In genomic region chr4:1950369-1950768, GRCh38 we compare ENCODE assay signal across 23 cellular contexts. TPM values are rescaled to one million over a fixed set of nuclear protein-coding genes. Genes with fewer than 3 reads are reported as not detected.
DNase-seq lines count a peak whose midpoint lies in the region; ATAC-seq, FAIRE-seq and TF ChIP-seq lines count a peak whose summit lies in the region.
"Had no signal": no experiment of that assay in that cellular context is flagged by ENCODE, and none has a peak within 500 bp of the region (broad histone marks: within the 10 kb centered on the region; RNA-seq: fewer than 3 reads in every experiment).

No MANE protein-coding gene starts in this region.

- no peaks in the 10 kb centered on the region for H3K27me3 ChIP-seq in GM23338 (ENCODE audit: insufficient read depth)
- no peaks in the 10 kb centered on the region for H3K27me3 ChIP-seq in endothelial cell of umbilical vein (ENCODE audit: control insufficient read depth in 2 of 2, insufficient read depth in 2 of 2, low read length in 2 of 2)
- H3K27me3 ChIP-seq in left lung = no peaks in the 10 kb centered on the region
- H3K27me3 ChIP-seq in upper lobe of right lung = no peaks in the 10 kb centered on the region
- H3K27me3 ChIP-seq: BLaER1 treated with 17β-estradiol and CSF1 and Interleukin-3, amounts not matched to agents 10 nM and 100 nM had no signal

- in situ Hi-C loops in GM13977 (cut with MboI; ENCODE audit: low pct_unique_long_range_greater_than_20kb, low sequenced_read_pairs, unreplicated experiment) = no loop called here

- no TSS peak for BruUV-seq in endothelial cell of umbilical vein (replicated peaks; lab: Mats Ljungman, UMichigan)

- no peak for TF ChIP-seq CTCF in GM23338 (conservative IDR thresholded peaks at IDR 0.05; ENCODE audit: low read depth in 2 of 2)
- TF ChIP-seq CTCF in endothelial cell of umbilical vein (IDR thresholded peaks at IDR 0.05; ENCODE audit: extremely low read depth in 1 of 2, insufficient read depth in 1 of 2, low read depth in 1 of 2, low read length in 2 of 2) = no peak
- TF ChIP-seq CTCF in left lung (IDR thresholded peaks at IDR 0.05) = no peak
- TF ChIP-seq CTCF in upper lobe of right lung (IDR thresholded peaks at IDR 0.05) = no peak
- TF ChIP-seq CTCF in GM13977 (IDR thresholded peaks at IDR 0.05; ENCODE audit: extremely low read depth, insufficient read depth, missing control alignments) = no peak

- H3K27me3 Mint-ChIP-seq in GM23338 (ENCODE audit: insufficient read depth, low read depth, poor library complexity) = peaks cover 2% of the 10 kb centered on the region
- H3K27me3 Mint-ChIP-seq: B cell; CD4-positive, alpha-beta T cell had no signal

- H3K9me3 Mint-ChIP-seq in GM23338 = no peaks in the 10 kb centered on the region
- H3K9me3 Mint-ChIP-seq: CD4-positive, alpha-beta T cell; CD8-positive, alpha-beta T cell had no signal

- no peaks in the 10 kb centered on the region for H3F3A ChIP-seq in GM23338 (replicated peaks; ENCODE audit: low read depth)

- H3K27ac ChIP-seq in GM23338 (ENCODE audit: low read depth) (peak overlapping the region; percentile 59; the same call in 1 of the 2 replicates), endothelial cell of umbilical vein (ENCODE audit: insufficient read depth, low read depth, low read length) (no peak overlapping the region), left lung (no peak overlapping the region), upper lobe of right lung (no peak overlapping the region)
- H3K27ac ChIP-seq: 22Rv1; A549; BLaER1 treated with 17β-estradiol and CSF1 and Interleukin-3, amounts not matched to agents 10 nM and 100 nM; C4-2B had no signal

- no peaks in the 10 kb centered on the region for H3K9me3 ChIP-seq in endothelial cell of umbilical vein (replicated peaks; ENCODE audit: control insufficient read depth, insufficient read depth, low read length)
- no peaks in the 10 kb centered on the region for H3K9me3 ChIP-seq in left lung
- H3K9me3 ChIP-seq in upper lobe of right lung = no peaks in the 10 kb centered on the region
- H3K9me3 ChIP-seq: A549; BLaER1 treated with 17β-estradiol and CSF1 and Interleukin-3, amounts not matched to agents 10 nM and 100 nM; Caco-2 had no signal

- peak; percentile 50 for FAIRE-seq in endothelial cell of umbilical vein (lab: Jason Lieb, UNC)
- FAIRE-seq: A549, D721Med, G401.6, GM12891, GM18507 had no signal

- dilution Hi-C loops in endothelial cell of umbilical vein (cut with MboI; ENCODE audit: extremely low pct_ligation_motif_present, low sequenced_read_pairs) = no loop called here

- no peak overlapping the region for H3K4me3 ChIP-seq in GM23338
- no peak overlapping the region for H3K4me3 ChIP-seq in endothelial cell of umbilical vein (replicated peaks in 1 of 3; ENCODE audit: insufficient read depth in 1 of 3, low read depth in 1 of 3, low read length in 3 of 3)
- H3K4me3 ChIP-seq in left lung = no peak overlapping the region
- H3K4me3 ChIP-seq in upper lobe of right lung = no peak overlapping the region
- H3K4me3 ChIP-seq: A549; BLaER1 treated with 17β-estradiol and CSF1 and Interleukin-3, amounts not matched to agents 10 nM and 100 nM had no signal

- H3K36me3 ChIP-seq in GM23338 (ENCODE audit: insufficient read depth) = no peaks in the 10 kb centered on the region
- peaks cover 7 to 26% of the 10 kb centered on the region in 2 experiments for H3K36me3 ChIP-seq in endothelial cell of umbilical vein (ENCODE audit: control insufficient read depth in 2 of 2, extremely low read depth in 1 of 2, insufficient read depth in 2 of 2, low read length in 2 of 2)
- peaks cover 0 to 47% of the 10 kb centered on the region in 2 donors for H3K36me3 ChIP-seq in left lung
- peaks cover 25% of the 10 kb centered on the region for H3K36me3 ChIP-seq in upper lobe of right lung

- CTCF ChIA-PET in endothelial cell of umbilical vein (lab: Charles Lee) = no interaction called here

- DNase-seq in GM23338 (ENCODE audit: low spot score) (no peak), endothelial cell of umbilical vein (ENCODE audit: low read depth, low spot score) (no peak), left lung (no peak), upper lobe of right lung (no peak), GM13977 (ENCODE audit: low spot score) (no peak), NCI-H2171 (lab: John Stamatoyannopoulos, UW) (no peak)
- DNase-seq: AML-193; Caco-2; Calu3; CD4-positive, alpha-beta T cell; CD8-positive, alpha-beta T cell; DMS79 treated with DMSO at 0.1 percent for 48 hours; GF-D8 had no signal

- peaks cover 29% of the 10 kb centered on the region; the same call in 2 of the 3 replicates for H3K36me3 Mint-ChIP-seq in GM23338 (ENCODE audit: low read depth)

- no peaks in the 10 kb centered on the region for H3K9me2 ChIP-seq in GM23338 (ENCODE audit: insufficient read depth)

- H4K20me1 ChIP-seq in GM23338 (replicated peaks; ENCODE audit: insufficient read depth) (peaks cover 23% of the 10 kb centered on the region; the same call in 1 of the 2 replicates), endothelial cell of umbilical vein (replicated peaks; ENCODE audit: control insufficient read depth, extremely low read depth, insufficient read depth, low read length) (no peaks in the 10 kb centered on the region)

- H3K4me1 ChIP-seq in GM23338 (ENCODE audit: insufficient read depth) = no peaks in the 10 kb centered on the region
- no peaks in the 10 kb centered on the region for H3K4me1 ChIP-seq in endothelial cell of umbilical vein (ENCODE audit: control insufficient read depth, extremely low read depth, insufficient read depth, low read length)
- no peaks in the 10 kb centered on the region for H3K4me1 ChIP-seq in left lung
- no peaks in the 10 kb centered on the region for H3K4me1 ChIP-seq in upper lobe of right lung
- H3K4me1 ChIP-seq: A549; BLaER1 treated with 17β-estradiol and CSF1 and Interleukin-3, amounts not matched to agents 10 nM and 100 nM; Caco-2 had no signal

- ATAC-seq in GM23338 = no peak
- peak; percentile 8 for ATAC-seq in left lung
- ATAC-seq in upper lobe of right lung = peak; percentile 19
- ATAC-seq in HG02588 (IDR thresholded peaks at IDR 0.05; ENCODE audit: unreplicated experiment) = no peak
- ATAC-seq: A549; CD8-positive, alpha-beta T cell had no signal

- H3K4me1 Mint-ChIP-seq in GM23338 = no peaks in the 10 kb centered on the region
- H3K4me1 Mint-ChIP-seq: B cell had no signal

- H2AFZ ChIP-seq in GM23338 (no peak overlapping the region), endothelial cell of umbilical vein (ENCODE audit: low read depth, low read length) (no peak overlapping the region)

- TF ChIP-seq POLR2A in endothelial cell of umbilical vein (IDR thresholded peaks at IDR 0.05; ENCODE audit: low read depth, low read length) = no peak

- no peak overlapping the region for H3K4me3 Mint-ChIP-seq in GM23338
- H3K4me3 Mint-ChIP-seq: B cell; CD4-positive, alpha-beta T cell; CD8-positive, alpha-beta T cell had no signal

- no peaks in the 10 kb centered on the region for H3K9me1 ChIP-seq in endothelial cell of umbilical vein (replicated peaks; ENCODE audit: control insufficient read depth, extremely low read depth, insufficient read depth, low read length)

- H3K79me2 ChIP-seq in GM23338 (replicated peaks; ENCODE audit: insufficient read depth) = no peaks in the 10 kb centered on the region; the same call in 1 of the 2 replicates
- H3K79me2 ChIP-seq in endothelial cell of umbilical vein (ENCODE audit: control insufficient read depth, insufficient read depth, low read length) = peaks cover 15% of the 10 kb centered on the region

- intact Hi-C loops in endothelial cell of umbilical vein (cut with micrococcal nuclease) = no loop called here
- intact Hi-C loops in left lung (cut with DNase I) = no loop called here
- intact Hi-C loops in upper lobe of right lung (cut with DNase I) = no loop called here

- no peak overlapping the region for H3K27ac Mint-ChIP-seq in GM23338
- H3K27ac Mint-ChIP-seq: B cell; CD4-positive, alpha-beta T cell; CD8-positive, alpha-beta T cell had no signal

- H3K9ac ChIP-seq in endothelial cell of umbilical vein (replicated peaks; ENCODE audit: extremely low read depth, insufficient read depth, low read length) = no peak overlapping the region
- H3K9ac ChIP-seq: BLaER1 treated with 17β-estradiol and CSF1 and Interleukin-3, amounts not matched to agents 10 nM and 100 nM had no signal

- POLR2A ChIA-PET in endothelial cell of umbilical vein (lab: Charles Lee) = no interaction called here

- H3K4me2 ChIP-seq in GM23338 (no peak overlapping the region), endothelial cell of umbilical vein (ENCODE audit: insufficient read depth, low read length) (no peak overlapping the region)
- H3K4me2 ChIP-seq: A549; BLaER1 treated with 17β-estradiol and CSF1 and Interleukin-3, amounts not matched to agents 10 nM and 100 nM had no signal

TF ChIP-seq in GM23338, 12 proteins besides CTCF, POLR2A, EP300 and RAD21:
- no peak for TF ChIP-seq ZNF114 (CRISPR knock-in tag; IDR thresholded peaks at IDR 0.05)

TF ChIP-seq in endothelial cell of umbilical vein, 7 proteins besides CTCF, POLR2A, EP300 and RAD21:
- TF ChIP-seq MAX (IDR thresholded peaks at IDR 0.05; ENCODE audit: insufficient read depth, insufficient read length) = no peak
- TF ChIP-seq GATA2 (IDR thresholded peaks at IDR 0.05; ENCODE audit: insufficient read depth, insufficient read length, low read depth, low read length) = no peak
- TF ChIP-seq JUN (IDR thresholded peaks at IDR 0.05; ENCODE audit: borderline replicate concordance, insufficient read depth, insufficient read length, low read depth) = no peak
- no peak for TF ChIP-seq MYC (IDR thresholded peaks at IDR 0.05; ENCODE audit: low read depth, low read length)
TF ChIP-seq in endothelial cell of umbilical vein: peak in this region for 0.

RNA-seq across cellular contexts. Expression of gene NELFA, which starts 58.4 kb away (rescaled TPM):
- 60.8 and 62.8 TPM in 2 replicates for total RNA-seq in GM23338 (2014; rRNA removed; shearing (Covaris generic))
- 62.2 and 63.3 TPM in 2 replicates for polyA plus RNA-seq in GM23338 (2016; fragmentation: Nextera tagmentation; extraction: Ambion mirVana)
- 27.3 and 30.3 TPM in 2 replicates for total RNA-seq in endothelial cell of umbilical vein
- 22.8 and 23.5 TPM in 2 replicates for polyA plus RNA-seq in endothelial cell of umbilical vein
- 13.5 and 17.8 TPM in 2 replicates for polyA plus RNA-seq in endothelial cell of umbilical vein (2011; cell fraction: cytosol; rRNA removed)
- 27.8 and 28.5 TPM in 2 replicates for polyA plus RNA-seq in endothelial cell of umbilical vein (2011; cell fraction: nucleus; rRNA removed)
- polyA plus RNA-seq in endothelial cell of umbilical vein (2012) = 14.1 and 17.7 TPM in 2 replicates
- 9.7 and 11.4 TPM in 2 replicates for polyA minus RNA-seq in endothelial cell of umbilical vein
- 11.0 TPM for polyA minus RNA-seq in endothelial cell of umbilical vein (2011; cell fraction: cytosol; rRNA and poly(A)+ RNA removed)
- polyA minus RNA-seq in endothelial cell of umbilical vein (2011; cell fraction: nucleus; rRNA and poly(A)+ RNA removed) = 7.0 and 23.4 TPM in 2 replicates
- 10 to 100 TPM; 22.5 to 22.9 TPM for total RNA-seq in left lung
- total RNA-seq in upper lobe of right lung = 22.7 TPM

Comparison
In these comparisons a context has a peak if more than half of its experiments do, and no peak if none do; other contexts are left out.
1. ATAC-seq: peak in left lung (single experiment) and upper lobe of right lung (single experiment); none in GM23338 (single experiment) and HG02588 (single experiment).